Comparison of ENCODE assay signal across 8 cellular contexts in the genomic region with DNA sequence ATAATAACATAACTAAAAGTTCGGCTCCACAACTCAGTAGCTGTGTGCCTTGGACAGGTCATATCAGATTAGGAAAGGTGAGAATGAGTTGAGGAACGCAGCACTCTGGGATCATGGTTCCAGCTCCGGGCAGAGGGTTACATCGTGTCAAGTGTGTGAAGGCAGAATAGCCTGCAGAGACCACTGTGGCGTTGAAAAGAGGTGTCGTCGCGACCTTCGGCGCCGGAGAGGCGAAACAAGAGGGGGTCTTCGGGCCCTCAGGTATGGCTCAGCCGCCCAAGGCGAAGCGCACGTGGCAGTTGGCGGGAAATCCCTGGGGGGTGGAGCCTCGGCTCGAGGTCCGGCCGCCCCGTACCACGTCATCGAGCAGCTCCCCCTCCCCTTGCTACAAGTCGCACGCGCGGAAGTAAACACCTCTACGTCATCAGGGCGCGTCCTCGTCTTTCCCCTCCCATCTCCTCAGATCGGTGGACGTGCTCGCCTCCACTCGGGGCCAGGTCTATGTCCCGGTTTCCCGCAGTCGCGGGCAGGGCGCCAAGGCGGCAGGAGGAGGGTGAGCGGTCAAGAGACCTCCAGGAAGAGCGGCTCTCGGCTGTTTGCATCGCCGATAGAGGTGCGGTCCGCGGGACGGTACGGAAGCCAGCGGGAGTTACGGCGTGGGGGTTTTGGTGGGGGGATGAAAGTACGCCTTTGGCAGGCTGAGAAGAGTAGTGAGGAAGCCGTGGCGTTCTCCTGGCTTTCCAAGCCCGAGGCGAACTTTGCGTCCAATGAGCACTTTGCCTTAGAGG.
A peak's percentile ranks its signal among the peaks of the same experiment; 100 is the strongest.
DNase-seq lines count a peak whose midpoint lies in the region; ATAC-seq lines count a peak whose summit lies in the region.

A gene with protein sequence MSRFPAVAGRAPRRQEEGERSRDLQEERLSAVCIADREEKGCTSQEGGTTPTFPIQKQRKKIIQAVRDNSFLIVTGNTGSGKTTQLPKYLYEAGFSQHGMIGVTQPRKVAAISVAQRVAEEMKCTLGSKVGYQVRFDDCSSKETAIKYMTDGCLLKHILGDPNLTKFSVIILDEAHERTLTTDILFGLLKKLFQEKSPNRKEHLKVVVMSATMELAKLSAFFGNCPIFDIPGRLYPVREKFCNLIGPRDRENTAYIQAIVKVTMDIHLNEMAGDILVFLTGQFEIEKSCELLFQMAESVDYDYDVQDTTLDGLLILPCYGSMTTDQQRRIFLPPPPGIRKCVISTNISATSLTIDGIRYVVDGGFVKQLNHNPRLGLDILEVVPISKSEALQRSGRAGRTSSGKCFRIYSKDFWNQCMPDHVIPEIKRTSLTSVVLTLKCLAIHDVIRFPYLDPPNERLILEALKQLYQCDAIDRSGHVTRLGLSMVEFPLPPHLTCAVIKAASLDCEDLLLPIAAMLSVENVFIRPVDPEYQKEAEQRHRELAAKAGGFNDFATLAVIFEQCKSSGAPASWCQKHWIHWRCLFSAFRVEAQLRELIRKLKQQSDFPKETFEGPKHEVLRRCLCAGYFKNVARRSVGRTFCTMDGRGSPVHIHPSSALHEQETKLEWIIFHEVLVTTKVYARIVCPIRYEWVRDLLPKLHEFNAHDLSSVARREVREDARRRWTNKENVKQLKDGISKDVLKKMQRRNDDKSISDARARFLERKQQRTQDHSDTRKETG (plus strand): TSS at position 440 of the 788 bp plus-strand sequence. CDS start 62 bp downstream, at position 502.

- peaks cover 6% of the 10 kb centered on the region for H3K4me1 ChIP-seq in ACC112 (ENCODE audit: control insufficient read depth, insufficient read depth, low read length, unreplicated experiment)

- peaks cover 20% of the 10 kb centered on the region for H3K79me2 ChIP-seq in ACC112 (ENCODE audit: control insufficient read depth, insufficient read depth, low read length, unreplicated experiment)

- ATAC-seq in GM18907 (IDR thresholded peaks at IDR 0.05; ENCODE audit: unreplicated experiment) (peak; percentile 84), HG03196 (IDR thresholded peaks at IDR 0.05; ENCODE audit: unreplicated experiment) (peak; percentile 86)

- DNase-seq in NCI-H446 (lab: John Stamatoyannopoulos, UW) (peak; percentile 87 to 92), iris pigment epithelial cell (ENCODE audit: low read depth) (peak; percentile 97)
- peak; percentile 89 for DNase-seq in activated CD4-positive, CD25-positive, alpha-beta regulatory T cell treated with anti-CD3 and anti-CD28 coated beads, Interleukin-2, amount 50 U/mL, for 16 hours (ENCODE audit: low read depth, low spot score)
- DNase-seq in central memory CD4-positive, alpha-beta T cell: peak; percentile 92
- peak; percentile 91 to 96 for DNase-seq in stimulated activated CD4-positive, alpha-beta T cell treated with anti-CD3 and anti-CD28 coated beads, Interleukin-12 subunit alpha, Interleukin-12 subunit beta, amount 100 ng/mL, for 24 hours (ENCODE audit: low read depth in 2 of 2)

- peak within 1 kb of the TSS; percentile 91 for H3K4me3 ChIP-seq in ACC112 (ENCODE audit: low read depth, low read length)

- H3K27me3 ChIP-seq in ACC112 (ENCODE audit: insufficient read depth, low read length): no peaks in the 10 kb centered on the region

- H3K36me3 ChIP-seq in ACC112 (ENCODE audit: insufficient read depth, low read length): peaks cover 2% of the 10 kb centered on the region

- H2AFZ ChIP-seq in ACC112 (ENCODE audit: low read length, unreplicated experiment): peak within 1 kb of the TSS; percentile 97

- peak within 1 kb of the TSS; percentile 81 for H3K27ac ChIP-seq in ACC112 (ENCODE audit: low read depth, low read length)

Comparison
In these comparisons a context has a peak if more than half of its experiments do, and no peak if none do; other contexts are left out.
1. Peak in every context shown above with its lines: DNase-seq, ATAC-seq, H3K4me3 ChIP-seq and H3K27ac ChIP-seq.